In the genomic region with DNA sequence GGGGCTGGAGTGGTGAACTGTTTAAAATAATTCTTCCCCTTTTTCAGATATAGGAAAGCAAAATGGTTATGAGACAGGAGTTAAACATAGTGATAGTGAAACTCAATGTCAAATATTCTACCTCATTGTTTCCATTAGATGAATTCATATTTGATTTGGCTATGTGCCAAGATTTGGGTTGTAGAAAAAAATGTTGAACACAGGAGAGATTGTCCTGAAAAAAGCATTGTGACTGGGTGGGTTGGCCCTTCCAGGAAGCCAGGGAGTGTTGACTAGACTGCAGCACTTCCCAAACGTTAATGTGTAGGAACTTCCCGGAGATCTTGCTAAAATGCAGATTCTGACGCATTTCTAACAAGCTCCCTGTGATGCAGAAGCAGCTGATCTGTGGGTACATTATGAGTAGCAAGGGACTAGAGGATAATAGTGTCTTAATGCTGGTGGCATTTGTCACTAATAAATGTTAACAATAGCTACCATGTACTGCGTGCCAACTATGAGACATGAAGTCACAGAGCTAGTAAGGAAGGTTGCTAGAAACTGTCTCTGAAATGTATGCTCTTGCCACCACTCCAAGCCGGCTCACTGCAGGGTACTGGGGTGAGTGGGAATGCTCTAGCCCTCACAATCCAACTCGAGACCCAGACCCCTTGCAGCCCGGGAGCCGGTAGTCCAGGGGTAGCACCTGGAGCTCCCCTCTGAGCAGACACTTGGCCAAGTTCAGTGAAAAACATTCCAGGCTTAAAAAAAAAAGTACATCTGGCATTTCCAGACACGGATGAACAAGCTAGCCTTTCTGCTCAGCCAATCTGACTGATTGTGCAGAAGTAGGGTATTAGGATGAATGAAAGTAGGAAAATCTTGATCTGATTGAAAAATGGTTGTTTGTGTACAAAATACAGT, we compare ENCODE assay signal across 9 cellular contexts.
DNase-seq lines count a peak whose midpoint lies in the region; ATAC-seq and TF ChIP-seq lines count a peak whose summit lies in the region.
"Had no signal": no experiment of that assay in that cellular context is flagged by ENCODE, and none has a peak within 500 bp of the region (broad histone marks: within the 10 kb centered on the region; RNA-seq: fewer than 3 reads in every experiment).

No MANE protein-coding gene starts in this region.

- DNase-seq in ACHN (peak; percentile 16), NCI-H1048 (lab: John Stamatoyannopoulos, UW) (peak; percentile 76), brain pericyte (ENCODE audit: low read depth, low spot score) (peak; percentile 20)
- DNase-seq in activated CD4-positive, alpha-beta T cell treated with anti-CD3 and anti-CD28 coated beads for 4 hours: no peak
- DNase-seq: effector memory CD8-positive, alpha-beta T cell had no signal

- no peak overlapping the region for H3K4me3 ChIP-seq in liver (ENCODE audit: low read depth in 1 of 3, low read length in 3 of 3)

- no peaks in the 10 kb centered on the region for H3K27me3 ChIP-seq in liver (ENCODE audit: control insufficient read depth in 4 of 4, insufficient read depth in 4 of 4, low read length in 3 of 4)

- no peak overlapping the region for H3K9ac ChIP-seq in liver (ENCODE audit: low read depth in 1 of 2, low read length in 2 of 2)

- TF ChIP-seq CTCF in liver (IDR thresholded peaks at IDR 0.05; ENCODE audit: low read depth, low read length, missing input control): no peak

- WGBS in liver: 62% methylated on average over 9 of the region's 9 CpGs

- no peak for TF ChIP-seq RAD21 in liver (IDR thresholded peaks at IDR 0.05)

- no peak overlapping the region for H3K27ac ChIP-seq in liver (ENCODE audit: low read depth in 1 of 2, low read length in 2 of 2)

- ATAC-seq in GM18519 (IDR thresholded peaks at IDR 0.05; ENCODE audit: low FRiP score, unreplicated experiment): no peak
- ATAC-seq in GM19328 (IDR thresholded peaks at IDR 0.05; ENCODE audit: unreplicated experiment): no peak
- no peak for ATAC-seq in HG02840 (IDR thresholded peaks at IDR 0.05; ENCODE audit: low FRiP score, unreplicated experiment)
- ATAC-seq: effector memory CD8-positive, alpha-beta T cell had no signal

- in situ Hi-C loops in ACHN (cut with HindIII; ENCODE audit: low pct_ligation_motif_present, low pct_unique_long_range_greater_than_20kb, low sequenced_read_pairs): no loop called here

- H3K9me3 ChIP-seq in liver (ENCODE audit: control insufficient read depth in 4 of 4, low read length in 3 of 4): no peaks in the 10 kb centered on the region

- H3K36me3 ChIP-seq in liver (ENCODE audit: control insufficient read depth in 4 of 4, insufficient read depth in 3 of 4, low read depth in 1 of 4, low read length in 3 of 4): no peaks in the 10 kb centered on the region

- H3K4me1 ChIP-seq in liver (ENCODE audit: control insufficient read depth in 4 of 4, insufficient read depth in 4 of 4, low read length in 3 of 4): no peaks in the 10 kb centered on the region

TF ChIP-seq in liver, 16 proteins besides CTCF, POLR2A, EP300 and RAD21:
- TF ChIP-seq HNF4G (IDR thresholded peaks at IDR 0.05) (no peak), EGR1 (IDR thresholded peaks at IDR 0.05; ENCODE audit: low read depth in 2 of 2) (no peak), NR2F2 (IDR thresholded peaks at IDR 0.05) (peak; percentile 22), RXRA (IDR thresholded peaks at IDR 0.05) (no peak), YY1 (IDR thresholded peaks at IDR 0.05) (no peak), JUND (IDR thresholded peaks at IDR 0.05) (no peak)
- TF ChIP-seq, protein P1, sequence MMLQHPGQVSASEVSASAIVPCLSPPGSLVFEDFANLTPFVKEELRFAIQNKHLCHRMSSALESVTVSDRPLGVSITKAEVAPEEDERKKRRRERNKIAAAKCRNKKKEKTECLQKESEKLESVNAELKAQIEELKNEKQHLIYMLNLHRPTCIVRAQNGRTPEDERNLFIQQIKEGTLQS (IDR thresholded peaks at IDR 0.05): no peak
- TF ChIP-seq, protein P2, sequence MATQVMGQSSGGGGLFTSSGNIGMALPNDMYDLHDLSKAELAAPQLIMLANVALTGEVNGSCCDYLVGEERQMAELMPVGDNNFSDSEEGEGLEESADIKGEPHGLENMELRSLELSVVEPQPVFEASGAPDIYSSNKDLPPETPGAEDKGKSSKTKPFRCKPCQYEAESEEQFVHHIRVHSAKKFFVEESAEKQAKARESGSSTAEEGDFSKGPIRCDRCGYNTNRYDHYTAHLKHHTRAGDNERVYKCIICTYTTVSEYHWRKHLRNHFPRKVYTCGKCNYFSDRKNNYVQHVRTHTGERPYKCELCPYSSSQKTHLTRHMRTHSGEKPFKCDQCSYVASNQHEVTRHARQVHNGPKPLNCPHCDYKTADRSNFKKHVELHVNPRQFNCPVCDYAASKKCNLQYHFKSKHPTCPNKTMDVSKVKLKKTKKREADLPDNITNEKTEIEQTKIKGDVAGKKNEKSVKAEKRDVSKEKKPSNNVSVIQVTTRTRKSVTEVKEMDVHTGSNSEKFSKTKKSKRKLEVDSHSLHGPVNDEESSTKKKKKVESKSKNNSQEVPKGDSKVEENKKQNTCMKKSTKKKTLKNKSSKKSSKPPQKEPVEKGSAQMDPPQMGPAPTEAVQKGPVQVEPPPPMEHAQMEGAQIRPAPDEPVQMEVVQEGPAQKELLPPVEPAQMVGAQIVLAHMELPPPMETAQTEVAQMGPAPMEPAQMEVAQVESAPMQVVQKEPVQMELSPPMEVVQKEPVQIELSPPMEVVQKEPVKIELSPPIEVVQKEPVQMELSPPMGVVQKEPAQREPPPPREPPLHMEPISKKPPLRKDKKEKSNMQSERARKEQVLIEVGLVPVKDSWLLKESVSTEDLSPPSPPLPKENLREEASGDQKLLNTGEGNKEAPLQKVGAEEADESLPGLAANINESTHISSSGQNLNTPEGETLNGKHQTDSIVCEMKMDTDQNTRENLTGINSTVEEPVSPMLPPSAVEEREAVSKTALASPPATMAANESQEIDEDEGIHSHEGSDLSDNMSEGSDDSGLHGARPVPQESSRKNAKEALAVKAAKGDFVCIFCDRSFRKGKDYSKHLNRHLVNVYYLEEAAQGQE (IDR thresholded peaks at IDR 0.05): no peak

Comparison
In these comparisons a context has a peak if more than half of its experiments do, and no peak if none do; other contexts are left out.
1. DNase-seq: peak in ACHN (single experiment), NCI-H1048 (single experiment) and brain pericyte (single experiment); none in activated CD4-positive, alpha-beta T cell treated with anti-CD3 and anti-CD28 coated beads for 4 hours (0 of 2).